30 cellular contexts compared by ENCODE assay signal in the genomic region with DNA sequence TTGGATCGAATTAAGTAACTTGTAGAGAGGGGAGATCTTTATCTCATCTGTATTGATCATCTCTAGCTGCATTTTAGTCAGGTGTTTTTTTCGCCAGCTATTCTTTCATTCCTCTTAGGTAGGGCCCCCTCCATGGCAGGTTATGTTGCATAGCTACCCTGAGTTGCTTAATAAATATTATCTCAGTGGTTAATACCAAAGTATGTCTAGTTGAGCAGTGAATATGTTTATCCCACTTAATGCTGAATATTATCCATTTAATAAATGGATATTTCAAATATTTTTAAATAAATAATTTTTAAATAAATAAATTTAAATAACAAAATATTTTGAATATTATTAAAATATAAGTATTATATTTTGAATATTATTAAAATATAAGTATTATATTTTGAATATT. TPM values are rescaled to one million over a fixed set of nuclear protein-coding genes. Genes with fewer than 3 reads are reported as not detected.
"Had no signal": no experiment of that assay in that cellular context is flagged by ENCODE, and none has a peak within 500 bp of the region (broad histone marks: within the 10 kb centered on the region; RNA-seq: fewer than 3 reads in every experiment).

No MANE protein-coding gene starts in this region.

- DNase-seq: activated CD4-positive, alpha-beta T cell treated with anti-CD3 and anti-CD28 coated beads for 36 hours; activated CD4-positive, CD25-positive, alpha-beta regulatory T cell; activated effector memory CD4-positive, alpha-beta T cell treated with Interleukin-2 at 50 U/mL for 16 hours; activated naive CD4-positive, alpha-beta T cell treated with Interleukin-2 at 50 U/mL for 16 hours; activated T-cell treated with anti-CD3 and anti-CD28 coated beads for 4 hours; anterior cingulate cortex; dorsolateral prefrontal cortex; effector memory CD4-positive, alpha-beta T cell; heart right ventricle; left cardiac atrium; left ventricle myocardium superior; naive thymus-derived CD8-positive, alpha-beta T cell; occipital lobe; stimulated activated CD4-positive, alpha-beta T cell treated with anti-CD3 and anti-CD28 coated beads, Interleukin-15, amount 100 ng/mL, for 24 hours; stimulated activated CD4-positive, alpha-beta T cell treated with anti-CD3 and anti-CD28 coated beads, Interleukin-2, amount 100 ng/mL, for 24 hours; stimulated activated naive B cell treated with anti-CD40 and anti-IgM and Interleukin-4, amounts not matched to agents 10 μg/mL and 1 μg/mL and 100 μg/mL, for 72 hours; T-helper 1 cell; tibial artery had no signal

- H3K36me3 Mint-ChIP-seq: activated naive CD8-positive, alpha-beta T cell; naive thymus-derived CD8-positive, alpha-beta T cell; neural progenitor cell; stimulated activated naive B cell treated with anti-CD40 and anti-IgM and Interleukin-4, amounts not matched to agents 10 μg/mL and 1 μg/mL and 100 μg/mL, for 72 hours had no signal

- H3K4me1 Mint-ChIP-seq: activated CD4-positive, alpha-beta T cell treated with anti-CD3 and anti-CD28 coated beads for 36 hours; central memory CD8-positive, alpha-beta T cell; naive thymus-derived CD8-positive, alpha-beta T cell; neural progenitor cell; stimulated activated naive B cell treated with anti-CD40 and anti-IgM and Interleukin-4, amounts not matched to agents 10 μg/mL and 1 μg/mL and 100 μg/mL, for 72 hours had no signal

- H3K27me3 Mint-ChIP-seq: stimulated activated naive B cell treated with anti-CD40 and anti-IgM and Interleukin-4, amounts not matched to agents 10 μg/mL and 1 μg/mL and 100 μg/mL, for 72 hours had no signal

- H3K4me3 Mint-ChIP-seq: activated CD4-positive, alpha-beta T cell treated with anti-CD3 and anti-CD28 coated beads for 36 hours; activated naive CD8-positive, alpha-beta T cell; central memory CD8-positive, alpha-beta T cell; naive thymus-derived CD8-positive, alpha-beta T cell; neural progenitor cell; stimulated activated naive B cell treated with anti-CD40 and anti-IgM and Interleukin-4, amounts not matched to agents 10 μg/mL and 1 μg/mL and 100 μg/mL, for 72 hours; T-helper 2 cell treated with Interferon-gamma antibody and Interleukin-4, amounts not matched to agents 5 μg/mL and 100 μg/mL, for 36 hours had no signal

- ATAC-seq: heart right ventricle; left cardiac atrium; left ventricle myocardium superior; naive thymus-derived CD8-positive, alpha-beta T cell; stimulated activated naive B cell treated with anti-CD40 and anti-IgM and Interleukin-4, amounts not matched to agents 10 μg/mL and 1 μg/mL and 100 μg/mL, for 72 hours had no signal

- H2AFZ ChIP-seq: neural progenitor cell had no signal

- H3K27ac ChIP-seq: dorsolateral prefrontal cortex, esophagus muscularis mucosa, foreskin keratinocyte, heart right ventricle, neural progenitor cell, right atrium auricular region, tibial artery had no signal

- H3K27ac Mint-ChIP-seq: activated CD4-positive, alpha-beta T cell treated with anti-CD3 and anti-CD28 coated beads for 36 hours; activated naive CD8-positive, alpha-beta T cell; naive thymus-derived CD8-positive, alpha-beta T cell; neural progenitor cell; stimulated activated naive B cell treated with anti-CD40 and anti-IgM and Interleukin-4, amounts not matched to agents 10 μg/mL and 1 μg/mL and 100 μg/mL, for 72 hours; T-helper 2 cell treated with Interferon-gamma antibody and Interleukin-4, amounts not matched to agents 5 μg/mL and 100 μg/mL, for 36 hours had no signal

- FAIRE-seq: bronchial epithelial cell had no signal

- H3K36me3 ChIP-seq: esophagus muscularis mucosa, heart right ventricle, neural progenitor cell, right atrium auricular region, suprapubic skin, tibial artery had no signal

- H3K27me3 ChIP-seq: esophagus muscularis mucosa, foreskin keratinocyte, neural progenitor cell, right atrium auricular region, suprapubic skin, tibial artery had no signal

- H3K9ac ChIP-seq: neural progenitor cell had no signal

- H3K4me3 ChIP-seq: dorsolateral prefrontal cortex, esophagus muscularis mucosa, heart right ventricle, neural progenitor cell, right atrium auricular region, suprapubic skin, tibial artery had no signal

- H3K9me3 Mint-ChIP-seq: central memory CD8-positive, alpha-beta T cell; naive thymus-derived CD8-positive, alpha-beta T cell; neural progenitor cell; stimulated activated naive B cell treated with anti-CD40 and anti-IgM and Interleukin-4, amounts not matched to agents 10 μg/mL and 1 μg/mL and 100 μg/mL, for 72 hours; T-helper 2 cell treated with Interferon-gamma antibody and Interleukin-4, amounts not matched to agents 5 μg/mL and 100 μg/mL, for 36 hours had no signal

- H3K4me1 ChIP-seq: esophagus muscularis mucosa, heart right ventricle, right atrium auricular region, tibial artery had no signal

- H3K9me3 ChIP-seq: esophagus muscularis mucosa, heart right ventricle, right atrium auricular region, suprapubic skin, tibial artery had no signal

- H3K4me2 ChIP-seq: neural progenitor cell had no signal

RNA-seq across cellular contexts. Expression of gene PRRG4, which starts 9.6 kb away (rescaled TPM):
- total RNA-seq: naive thymus-derived CD8-positive, alpha-beta T cell had no signal
- polyA plus RNA-seq: naive thymus-derived CD8-positive, alpha-beta T cell had no signal

RNA-seq across cellular contexts. Expression of gene CCDC73, which starts 44.8 kb away (rescaled TPM):
- total RNA-seq: activated CD4-positive, alpha-beta T cell treated with anti-CD3 and anti-CD28 coated beads for 36 hours; bronchial epithelial cell; esophagus muscularis mucosa; foreskin keratinocyte; glomerular endothelial cell; heart right ventricle; left cardiac atrium; left ventricle myocardium superior; lung microvascular endothelial cell; naive thymus-derived CD8-positive, alpha-beta T cell; occipital lobe; pulmonary artery endothelial cell; right atrium auricular region; suprapubic skin had no signal
- polyA plus RNA-seq: foreskin keratinocyte; naive thymus-derived CD8-positive, alpha-beta T cell had no signal
